ENCODE assay signal across 25 cellular contexts in genomic region chr7:891291-891690, GRCh38.
"Had no signal": no experiment of that assay in that cellular context is flagged by ENCODE, and none has a peak within 500 bp of the region (broad histone marks: within the 10 kb centered on the region; RNA-seq: fewer than 3 reads in every experiment).

No MANE protein-coding gene starts in this region.

- H3K4me1 ChIP-seq: foreskin keratinocyte, left lung, pancreas, sigmoid colon, tibial nerve, upper lobe of left lung had no signal

- H3K4me2 ChIP-seq: hepatocyte had no signal

- DNase-seq: dermis blood vessel endothelial cell; effector memory CD4-positive, alpha-beta T cell; foreskin keratinocyte; left cardiac atrium; mesendoderm; midbrain; naive thymus-derived CD8-positive, alpha-beta T cell; sigmoid colon; stimulated activated CD4-positive, alpha-beta T cell treated with anti-CD3 and anti-CD28 coated beads, Interleukin-4, amount 100 ng/mL, for 4 hours; stimulated activated naive CD8-positive, alpha-beta T cell treated with anti-CD3 and anti-CD28 coated beads, Interleukin-15, Interleukin-2, amounts not matched to agents 100 U/mL and 50 U/mL, for 24 hours had no signal

- H3K27me3 Mint-ChIP-seq: naive thymus-derived CD8-positive, alpha-beta T cell; stimulated activated memory B cell treated with anti-CD40 and anti-IgM and Interleukin-4, amounts not matched to agents 10 μg/mL and 1 μg/mL and 100 μg/mL, for 72 hours had no signal

- H3K27me3 ChIP-seq: esophagus muscularis mucosa, foreskin keratinocyte, gastroesophageal sphincter, heart left ventricle, hepatocyte, left lung, neutrophil, pancreas, sigmoid colon, tibial nerve, upper lobe of left lung had no signal

- H3K27ac Mint-ChIP-seq: stimulated activated memory B cell treated with anti-CD40 and anti-IgM and Interleukin-4, amounts not matched to agents 10 μg/mL and 1 μg/mL and 100 μg/mL, for 72 hours had no signal

- FAIRE-seq: endothelial cell of umbilical vein, pancreas, urothelium cell line had no signal

- H3K4me1 Mint-ChIP-seq: neural crest cell had no signal

- H3K4me3 ChIP-seq: coronary artery, esophagus muscularis mucosa, gastroesophageal sphincter, heart left ventricle, hepatocyte, left lung, pancreas, sigmoid colon, thoracic aorta, tibial nerve, upper lobe of left lung had no signal

- H3K4me3 Mint-ChIP-seq: naive thymus-derived CD8-positive, alpha-beta T cell; neural crest cell; stimulated activated memory B cell treated with anti-CD40 and anti-IgM and Interleukin-4, amounts not matched to agents 10 μg/mL and 1 μg/mL and 100 μg/mL, for 72 hours had no signal

- H3K27ac ChIP-seq: coronary artery, esophagus muscularis mucosa, foreskin keratinocyte, gastroesophageal sphincter, heart left ventricle, hepatocyte, left lung, neutrophil, pancreas, sigmoid colon, thoracic aorta, tibial nerve, upper lobe of left lung had no signal

- ATAC-seq: foreskin keratinocyte; gastroesophageal sphincter; heart left ventricle; left cardiac atrium; left lung; naive thymus-derived CD8-positive, alpha-beta T cell; pancreas; stimulated activated memory B cell treated with anti-CD40 and anti-IgM and Interleukin-4, amounts not matched to agents 10 μg/mL and 1 μg/mL and 100 μg/mL, for 72 hours; stimulated activated naive CD8-positive, alpha-beta T cell treated with anti-CD3 and anti-CD28 coated beads, Interleukin-15, Interleukin-2, amounts not matched to agents 100 U/mL and 50 U/mL, for 24 hours had no signal

- H3K9me3 ChIP-seq: esophagus muscularis mucosa, gastroesophageal sphincter, heart left ventricle, left lung, neutrophil, pancreas, sigmoid colon, thoracic aorta, tibial nerve, upper lobe of left lung had no signal

- H3K9me3 Mint-ChIP-seq: naive thymus-derived CD8-positive, alpha-beta T cell; neural crest cell had no signal

- H2AFZ ChIP-seq: hepatocyte had no signal
